13 cellular contexts compared by ENCODE assay signal in genomic region chr14:69571449-69571878, GRCh38. TPM values are rescaled to one million over a fixed set of nuclear protein-coding genes. Genes with fewer than 3 reads are reported as not detected.
DNase-seq lines count a peak whose midpoint lies in the region; ATAC-seq and TF ChIP-seq lines count a peak whose summit lies in the region.
"Had no signal": no experiment of that assay in that cellular context is flagged by ENCODE, and none has a peak within 500 bp of the region (broad histone marks: within the 10 kb centered on the region; RNA-seq: fewer than 3 reads in every experiment).

No MANE protein-coding gene starts in this region.

- no peaks in the 10 kb centered on the region; the same call in 1 of the 2 replicates for H3K36me3 ChIP-seq in GM23338 (ENCODE audit: insufficient read depth)
- H3K36me3 ChIP-seq in adipocyte (ENCODE audit: control insufficient read depth, insufficient read depth, low read length, severe bottlenecking), result no peaks in the 10 kb centered on the region
- H3K36me3 ChIP-seq in left lung, result no peaks in the 10 kb centered on the region
- H3K36me3 ChIP-seq in testis (ENCODE audit: low read depth, missing control alignments), result no peaks in the 10 kb centered on the region

- DNase-seq in GM23338 (ENCODE audit: low spot score) (no peak), adipocyte (ENCODE audit: low read depth) (no peak), left lung (no peak), testis (no peak), hippocampal formation (lab: John Stamatoyannopoulos, UW) (no peak), retina (no peak)
- DNase-seq: activated CD4-positive, alpha-beta T cell treated with anti-CD3 and anti-CD28 coated beads, Interleukin-2, amount 50 U/mL, for 1 hour; effector CD8-positive, alpha-beta T cell; EL; NCI-H2227 treated with DMSO at 0.1 percent for 48 hours had no signal

- H3K4me3 ChIP-seq in GM23338 (peak overlapping the region; percentile 51), adipocyte (ENCODE audit: low read length) (peak overlapping the region; percentile 66), left lung (peak overlapping the region; percentile 15 to 34), testis (peak overlapping the region; percentile 39 to 42)

- no peak overlapping the region for H3K9ac ChIP-seq in adipocyte (ENCODE audit: low read length)
- H3K9ac ChIP-seq: KMS-11 had no signal

- ATAC-seq in GM23338 (peak; percentile 19), left lung (no peak), HG02610 (IDR thresholded peaks at IDR 0.05; ENCODE audit: unreplicated experiment) (no peak)

- H4K20me1 ChIP-seq in GM23338 (replicated peaks; ENCODE audit: insufficient read depth), result no peaks in the 10 kb centered on the region; the same call in none of the 2 replicates

- H3K27ac ChIP-seq in GM23338 (ENCODE audit: low read depth) (no peak overlapping the region), left lung (no peak overlapping the region), testis (no peak overlapping the region)
- H3K27ac ChIP-seq: KMS-11 had no signal

- no peaks in the 10 kb centered on the region for H3K79me2 ChIP-seq in GM23338 (replicated peaks; ENCODE audit: insufficient read depth)

- peaks cover 53% of the 10 kb centered on the region for H3K27me3 Mint-ChIP-seq in GM23338 (ENCODE audit: insufficient read depth, low read depth, poor library complexity)

- 6 to 18% methylated on average over 27 to 37 of the region's 47 CpGs for WGBS in testis, 2 donors

- intact Hi-C loops in left lung (cut with DNase I), result no loop called here
- intact Hi-C loops in testis (cut with DNase I; ENCODE audit: low total_unique reads), result no loop called here

- H3K27ac Mint-ChIP-seq in GM23338, result no peak overlapping the region
- H3K27ac Mint-ChIP-seq: activated naive CD4-positive, alpha-beta T cell treated with anti-CD3 and anti-CD28 coated beads, Interleukin-2, amount 50 U/mL, for 24 hours had no signal

- peaks cover 4% of the 10 kb centered on the region; the same call in 1 of the 2 replicates for H3K4me1 ChIP-seq in GM23338 (ENCODE audit: insufficient read depth)
- H3K4me1 ChIP-seq in adipocyte (ENCODE audit: control insufficient read depth, insufficient read depth, low read length), result no peaks in the 10 kb centered on the region
- H3K4me1 ChIP-seq in left lung, result peaks cover 19 to 38% of the 10 kb centered on the region in 2 donors
- peaks cover 8% of the 10 kb centered on the region for H3K4me1 ChIP-seq in testis

- peak overlapping the region; percentile 88 for H2AFZ ChIP-seq in GM23338

- H3K9me3 ChIP-seq in adipocyte (ENCODE audit: control insufficient read depth, low read length), result no peaks in the 10 kb centered on the region
- no peaks in the 10 kb centered on the region for H3K9me3 ChIP-seq in left lung
- no peaks in the 10 kb centered on the region for H3K9me3 ChIP-seq in testis

- peaks cover 3% of the 10 kb centered on the region; the same call in 2 of the 3 replicates for H3K4me1 Mint-ChIP-seq in GM23338

- 0 out of 2 replicates have a peak, but pooled peaks cover 11% of the 10 kb centered on the region for H3F3A ChIP-seq in GM23338 (replicated peaks; ENCODE audit: low read depth)

- peak overlapping the region; percentile 42; the same call in 2 of the 3 replicates for H3K4me3 Mint-ChIP-seq in GM23338

- TF ChIP-seq CTCF in GM23338 (conservative IDR thresholded peaks at IDR 0.05; ENCODE audit: low read depth in 2 of 2), result no peak
- no peak for TF ChIP-seq CTCF in left lung (IDR thresholded peaks at IDR 0.05)
- TF ChIP-seq CTCF in testis (IDR thresholded peaks at IDR 0.05), result no peak

- peaks cover 9% of the 10 kb centered on the region; the same call in 2 of the 3 replicates for H3K36me3 Mint-ChIP-seq in GM23338 (ENCODE audit: low read depth)
- H3K36me3 Mint-ChIP-seq: activated naive CD4-positive, alpha-beta T cell treated with anti-CD3 and anti-CD28 coated beads, Interleukin-2, amount 50 U/mL, for 24 hours had no signal

- H3K27me3 ChIP-seq in GM23338 (ENCODE audit: insufficient read depth), result peaks cover 95% of the 10 kb centered on the region
- H3K27me3 ChIP-seq in adipocyte (replicated peaks; ENCODE audit: control insufficient read depth, insufficient read depth, low read length), result peaks cover 77% of the 10 kb centered on the region
- H3K27me3 ChIP-seq in left lung, result peaks cover 71 to 99% of the 10 kb centered on the region in 2 donors
- no peaks in the 10 kb centered on the region for H3K27me3 ChIP-seq in testis

- peaks cover 25% of the 10 kb centered on the region; the same call in 2 of the 3 replicates for H3K9me3 Mint-ChIP-seq in GM23338
- H3K9me3 Mint-ChIP-seq: activated naive CD4-positive, alpha-beta T cell treated with anti-CD3 and anti-CD28 coated beads, Interleukin-2, amount 50 U/mL, for 24 hours had no signal

- H3K4me2 ChIP-seq in GM23338, result peak overlapping the region; percentile 75
- H3K4me2 ChIP-seq: KMS-11 had no signal

- no peak for TF ChIP-seq POLR2A in testis (IDR thresholded peaks at IDR 0.05)

- no peaks in the 10 kb centered on the region; the same call in 1 of the 2 replicates for H3K9me2 ChIP-seq in GM23338 (ENCODE audit: insufficient read depth)

TF ChIP-seq in GM23338, 12 proteins besides CTCF, POLR2A, EP300 and RAD21:
- TF ChIP-seq REST (IDR thresholded peaks at IDR 0.05; ENCODE audit: unreplicated experiment) (no peak), ZNF331 (CRISPR knock-in tag; IDR thresholded peaks at IDR 0.05; ENCODE audit: low read depth) (no peak), POLR2AphosphoS5 (IDR thresholded peaks at IDR 0.05; ENCODE audit: low read depth) (no peak), ZNF114 (CRISPR knock-in tag; IDR thresholded peaks at IDR 0.05) (no peak), ETS1 (IDR thresholded peaks at IDR 0.05) (no peak), JUNB (IDR thresholded peaks at IDR 0.05; ENCODE audit: unreplicated experiment) (no peak)

RNA-seq across cellular contexts. Expression of gene CCDC177, which starts 3.2 kb away (rescaled TPM):
- 0.66 and 1.7 TPM in 2 replicates for total RNA-seq in GM23338 (2014; rRNA removed; shearing (Covaris generic))
- polyA plus RNA-seq in GM23338 (2016; fragmentation: Nextera tagmentation; extraction: Ambion mirVana) (0.18 and 0.38 TPM in 2 replicates), testis (ENCODE audit: insufficient read depth, low read depth, low replicate concordance) (0.63 TPM)
- total RNA-seq in left lung (not detected), testis (1 to 10 TPM; 1.7 to 1.9 TPM)

RNA-seq across cellular contexts. Expression of gene SUSD6, which starts 39.9 kb away (rescaled TPM):
- 3.4 and 4.5 TPM in 2 replicates for total RNA-seq in GM23338 (2014; rRNA removed; shearing (Covaris generic))
- polyA plus RNA-seq in GM23338 (2016; fragmentation: Nextera tagmentation; extraction: Ambion mirVana) (2.8 and 3.3 TPM in 2 replicates), testis (ENCODE audit: insufficient read depth, low read depth, low replicate concordance) (27.7 TPM)
- total RNA-seq in left lung (10 to 100 TPM; 63.8 to 77.4 TPM), testis (10 to 100 TPM; 38.7 to 39.5 TPM)
